Comparison of ENCODE assay signal across 16 cellular contexts in genomic region chr2:29247336-29247914, GRCh38.
DNase-seq lines count a peak whose midpoint lies in the region; ATAC-seq, FAIRE-seq and TF ChIP-seq lines count a peak whose summit lies in the region.
"Had no signal": no experiment of that assay in that cellular context is flagged by ENCODE, and none has a peak within 500 bp of the region (broad histone marks: within the 10 kb centered on the region; RNA-seq: fewer than 3 reads in every experiment).

No MANE protein-coding gene starts in this region.

- BruUV-seq in K562 (replicated peaks; lab: Mats Ljungman, UMichigan) = no TSS peak

- CTCF ChIA-PET in K562 (lab: Yijun Ruan, JAX; ENCODE audit: low intra/inter-chr PET ratio) = no interaction called here

- DNase-seq in Right ventricle myocardium inferior (ENCODE audit: missing footprints) (no peak), heart right ventricle (no peak), K562 (ENCODE audit: extremely low read depth in 1 of 4, low spot score in 3 of 4) (no peak), osteoblast (ENCODE audit: insufficient read length, low spot score, missing footprints) (peak; percentile 82), urothelium cell line (ENCODE audit: low spot score) (no peak), erythroblast (lab: John Stamatoyannopoulos, UW) (no peak), NCI-H2196 treated with DMSO at 0.1 percent for 48 hours (lab: John Stamatoyannopoulos, UW; ENCODE audit: unreplicated experiment) (no peak)
- DNase-seq: 8988T; AML-193; Calu3; CD4-positive, CD25-positive, alpha-beta regulatory T cell; DMS 273 treated with DMSO at 0.1 percent for 48 hours; GOT3; H9 had no signal

- no peak for TF ChIP-seq RAD21 in K562 (CRISPR knock-in tag; conservative IDR thresholded peaks at IDR 0.05 in 1 of 2, IDR thresholded peaks at IDR 0.05 in 1 of 2)

- in situ Hi-C loops in K562 (cut with MboI) = no loop called here

- H3K27me3 ChIP-seq in heart right ventricle = peaks cover 0 to 18% (median 0%) of the 10 kb centered on the region in 7 donors
- peaks cover 0 to 30% of the 10 kb centered on the region in 2 experiments; a peak in 2 of 5 replicates for H3K27me3 ChIP-seq in K562 (ENCODE audit: control insufficient read depth in 2 of 2, insufficient read depth in 2 of 2, low read length in 2 of 2)
- peaks cover 3% of the 10 kb centered on the region for H3K27me3 ChIP-seq in osteoblast (ENCODE audit: insufficient read depth, low read length)
- H3K27me3 ChIP-seq: BLaER1 had no signal

- H3K4me2 ChIP-seq in K562 (ENCODE audit: insufficient read depth, low read length) (no peak overlapping the region), osteoblast (ENCODE audit: insufficient read depth, low read length) (no peak overlapping the region)

- no peak for TF ChIP-seq EP300 in K562 (IDR thresholded peaks at IDR 0.05; ENCODE audit: low read length)

- intact Hi-C loops in Right ventricle myocardium inferior (cut with DNase I) = no loop called here
- intact Hi-C loops in heart right ventricle (cut with DNase I) = no loop called here
- intact Hi-C loops in K562 (cut with micrococcal nuclease) = no loop called here

- H3K9me3 ChIP-seq in heart right ventricle (no peaks in the 10 kb centered on the region), K562 (replicated peaks; ENCODE audit: control insufficient read depth, insufficient read depth, low read depth, low read length) (no peaks in the 10 kb centered on the region), osteoblast (ENCODE audit: low read depth, low read length) (no peaks in the 10 kb centered on the region)
- H3K9me3 ChIP-seq: BLaER1 had no signal

- TF ChIP-seq CTCF in heart right ventricle (IDR thresholded peaks at IDR 0.05) = no peak
- no peak for TF ChIP-seq CTCF in K562 (IDR thresholded peaks at IDR 0.05 in 2 of 3, conservative IDR thresholded peaks at IDR 0.05 in 1 of 3; ENCODE audit: insufficient read depth in 2 of 3, low read depth in 1 of 3, low read length in 3 of 3)
- TF ChIP-seq CTCF in osteoblast (IDR thresholded peaks at IDR 0.05; ENCODE audit: extremely low read depth, low read depth, low read length) = no peak

- H3K4me3 ChIP-seq in heart right ventricle (no peak overlapping the region), K562 (no peak overlapping the region), osteoblast (ENCODE audit: insufficient read depth, low read length) (no peak overlapping the region)
- H3K4me3 ChIP-seq: BLaER1 had no signal

- H3K9ac ChIP-seq in K562 (ENCODE audit: insufficient read depth in 1 of 2, low read depth in 2 of 2, low read length in 2 of 2) = no peak overlapping the region
- H3K9ac ChIP-seq: BLaER1 had no signal

- H3K4me1 ChIP-seq in heart right ventricle = no peaks in the 10 kb centered on the region
- no peaks in the 10 kb centered on the region for H3K4me1 ChIP-seq in K562 (replicated peaks in 1 of 2; ENCODE audit: control insufficient read depth in 2 of 2, insufficient read depth in 2 of 2, low read length in 2 of 2)
- no peaks in the 10 kb centered on the region for H3K4me1 ChIP-seq in osteoblast (ENCODE audit: insufficient read depth, low read length)

- ATAC-seq in Right ventricle myocardium inferior (peak; percentile 10), heart right ventricle (no peak), K562 (peak; percentile 16; the same call in 1 of the 3 replicates)

- TF ChIP-seq POLR2A in K562 (conservative IDR thresholded peaks at IDR 0.05) (no peak), erythroblast (IDR thresholded peaks at IDR 0.05; ENCODE audit: low read length) (no peak)

- H3K79me2 ChIP-seq in K562 (ENCODE audit: control insufficient read depth, insufficient read depth, low read length) (no peaks in the 10 kb centered on the region), osteoblast (ENCODE audit: insufficient read depth, low read length) (no peaks in the 10 kb centered on the region)

- H3K27ac ChIP-seq in heart right ventricle (no peak overlapping the region), K562 (ENCODE audit: extremely low read depth, low read depth, low read length) (no peak overlapping the region), osteoblast (ENCODE audit: low read depth, low read length) (no peak overlapping the region)
- H3K27ac ChIP-seq: BLaER1 had no signal

- 90 to 92% methylated on average over 7 of the region's 7 CpGs for WGBS in heart right ventricle, 2 donors
- 0% methylated on average over 6 of the region's 7 CpGs for WGBS in K562 (ENCODE audit: insufficient coverage, low coverage, missing lambda C conversion rate)

- H3K9me1 ChIP-seq in K562 (ENCODE audit: control insufficient read depth, insufficient read depth, low read length) = no peaks in the 10 kb centered on the region

- no peak overlapping the region for H2AFZ ChIP-seq in K562 (ENCODE audit: low read depth, low read length)
- no peak overlapping the region for H2AFZ ChIP-seq in osteoblast (ENCODE audit: low read length)

- no peak for FAIRE-seq in K562 (lab: Jason Lieb, UNC)
- peak; percentile 62 for FAIRE-seq in urothelium cell line (lab: Jason Lieb, UNC)
- FAIRE-seq: GM18507 had no signal

- no peaks in the 10 kb centered on the region for H3K36me3 ChIP-seq in heart right ventricle
- no peaks in the 10 kb centered on the region for H3K36me3 ChIP-seq in K562 (ENCODE audit: control insufficient read depth, insufficient read depth, low read length)
- H3K36me3 ChIP-seq in osteoblast (ENCODE audit: insufficient read depth, low read length) = no peaks in the 10 kb centered on the region
- H3K36me3 ChIP-seq: BLaER1 had no signal

- POLR2A ChIA-PET in K562 (lab: Yijun Ruan, JAX) = no interaction called here

- H4K20me1 ChIP-seq in K562 (replicated peaks; ENCODE audit: control insufficient read depth, insufficient read depth, low read length) = no peaks in the 10 kb centered on the region
- H4K20me1 ChIP-seq in osteoblast (ENCODE audit: insufficient read depth, low read length) = no peaks in the 10 kb centered on the region
- H4K20me1 ChIP-seq: BLaER1 had no signal

TF ChIP-seq in K562, 482 proteins besides CTCF, POLR2A, EP300 and RAD21:
- TF ChIP-seq ZNF212 (CRISPR knock-in tag; IDR thresholded peaks at IDR 0.05) (no peak), BCOR (IDR thresholded peaks at IDR 0.05) (no peak), PKNOX1 (IDR thresholded peaks at IDR 0.05) (no peak), CHCHD3 (CRISPR knock-in tag; IDR thresholded peaks at IDR 0.05) (no peak), ZNF133 (CRISPR knock-in tag; IDR thresholded peaks at IDR 0.05) (no peak), ARID1B (IDR thresholded peaks at IDR 0.05) (no peak), TEAD2 (tag; IDR thresholded peaks at IDR 0.05) (no peak), ZNF699 (CRISPR knock-in tag; IDR thresholded peaks at IDR 0.05; ENCODE audit: insufficient replicate concordance) (no peak), CBX3 (IDR thresholded peaks at IDR 0.05; ENCODE audit: borderline replicate concordance in 1 of 2, low read length in 2 of 2) (no peak), ESRRB (CRISPR knock-in tag; IDR thresholded peaks at IDR 0.05; ENCODE audit: borderline replicate concordance) (no peak)

Comparison
In these comparisons a context has a peak if more than half of its experiments do, and no peak if none do; other contexts are left out.
1. ATAC-seq: peak in Right ventricle myocardium inferior (single experiment) and K562 (single experiment); none in heart right ventricle (0 of 8).